Comparison of ENCODE assay signal across 1 cellular context in the genomic region with DNA sequence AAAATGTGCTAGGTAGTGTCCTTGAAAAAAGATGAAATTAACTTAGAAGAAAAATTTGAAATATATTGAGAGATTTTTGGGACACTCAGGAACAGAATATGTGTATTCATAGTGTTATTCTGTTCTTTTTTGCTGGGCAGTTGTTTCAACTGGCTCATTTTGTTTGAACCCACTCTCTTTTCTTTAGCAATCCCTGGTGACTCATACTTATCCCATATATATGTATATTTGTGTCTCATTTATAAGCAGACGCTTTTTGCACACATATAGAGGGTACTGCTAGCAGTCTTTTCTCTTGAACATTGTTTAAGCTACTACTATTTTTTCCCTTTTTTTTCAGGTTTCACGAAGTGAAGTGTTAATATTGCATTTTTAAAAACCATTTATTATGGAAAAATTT.
TF ChIP-seq lines count a peak whose summit lies in the region.

No MANE protein-coding gene starts in this region.

TF ChIP-seq in endothelial cell of umbilical vein, 7 proteins besides CTCF, POLR2A, EP300 and RAD21 (continued from another document):
- TF ChIP-seq JUN (IDR thresholded peaks at IDR 0.05; ENCODE audit: borderline replicate concordance, insufficient read depth, insufficient read length, low read depth) = peak; percentile 31
